Comparison of ENCODE assay signal across 23 cellular contexts in genomic region chr17:78118801-78119241, GRCh38. TPM values are rescaled to one million over a fixed set of nuclear protein-coding genes. Genes with fewer than 3 reads are reported as not detected.
"Had no signal": no experiment of that assay in that cellular context is flagged by ENCODE, and none has a peak within 500 bp of the region (broad histone marks: within the 10 kb centered on the region; RNA-seq: fewer than 3 reads in every experiment).

No MANE protein-coding gene starts in this region.

- H3K4me3 ChIP-seq: coronary artery, esophagus squamous epithelium, left ventricle myocardium inferior, mucosa of descending colon had no signal

- H3K36me3 Mint-ChIP-seq: brain had no signal

- H3K27ac Mint-ChIP-seq: activated CD8-positive, alpha-beta T cell treated with anti-CD3 and anti-CD28 coated beads, Interleukin-2, amount 10 ng/mL, durations not matched to agents 7 days and 5 days; activated naive CD8-positive, alpha-beta T cell treated with anti-CD3 and anti-CD28 coated beads for 36 hours; activated T-helper 1 cell treated with anti-CD3 and anti-CD28 coated beads, Interleukin-12 subunit alpha, Interleukin-12 subunit beta, Interleukin-2, Interleukin-4 antibody, amounts not matched to agents 30 ng/mL and 10 ng/mL and 1 ng/mL, durations not matched to agents 14 hours and 24 hours and 36 hours; brain; memory B cell; WTC11 had no signal

- H3K27ac ChIP-seq: coronary artery, esophagus squamous epithelium, left ventricle myocardium inferior had no signal

- ATAC-seq: activated CD8-positive, alpha-beta T cell treated with anti-CD3 and anti-CD28 coated beads, Interleukin-2, amount 10 ng/mL, durations not matched to agents 7 days and 5 days; mucosa of descending colon; naive thymus-derived CD4-positive, alpha-beta T cell; stimulated activated effector memory CD8-positive, alpha-beta T cell treated with anti-CD3 and anti-CD28 coated beads, Interleukin-12 subunit alpha, Interleukin-12 subunit beta, amount 100 ng/mL, for 72 hours; WTC11 had no signal

- H3K27me3 ChIP-seq: esophagus squamous epithelium had no signal

- H3K4me3 Mint-ChIP-seq: activated CD8-positive, alpha-beta T cell treated with anti-CD3 and anti-CD28 coated beads, Interleukin-2, amount 10 ng/mL, durations not matched to agents 7 days and 5 days; activated naive CD8-positive, alpha-beta T cell treated with anti-CD3 and anti-CD28 coated beads for 36 hours; activated T-helper 1 cell treated with anti-CD3 and anti-CD28 coated beads, Interleukin-12 subunit alpha, Interleukin-12 subunit beta, Interleukin-2, Interleukin-4 antibody, amounts not matched to agents 30 ng/mL and 10 ng/mL and 1 ng/mL, durations not matched to agents 14 hours and 24 hours and 36 hours; brain; central memory CD8-positive, alpha-beta T cell; memory B cell; stimulated activated effector memory CD8-positive, alpha-beta T cell treated with anti-CD3 and anti-CD28 coated beads, Interleukin-12 subunit alpha, Interleukin-12 subunit beta, amount 100 ng/mL, for 72 hours; WTC11 had no signal

- H3K27me3 Mint-ChIP-seq: activated naive CD8-positive, alpha-beta T cell treated with anti-CD3 and anti-CD28 coated beads for 36 hours; central memory CD8-positive, alpha-beta T cell; memory B cell; naive thymus-derived CD4-positive, alpha-beta T cell had no signal

- H3K9me3 ChIP-seq: esophagus squamous epithelium, left ventricle myocardium inferior, mucosa of descending colon had no signal

- DNase-seq: activated CD4-positive, alpha-beta T cell treated with anti-CD3 and anti-CD28 coated beads for 4 hours; activated CD8-positive, alpha-beta memory T cell treated with anti-CD3 and anti-CD28 coated beads, Interleukin-2, amount 50 U/mL, for 48 hours; activated CD8-positive, alpha-beta T cell treated with anti-CD3 and anti-CD28 coated beads, Interleukin-2, amount 10 ng/mL, durations not matched to agents 7 days and 5 days; activated naive CD8-positive, alpha-beta T cell treated with anti-CD3 and anti-CD28 coated beads for 36 hours; amygdala; effector CD4-positive, alpha-beta T cell; esophagus squamous epithelium; hippocampal formation; left ventricle myocardium inferior; retina; T-helper 2 cell; trophoblast cell had no signal

- H3K9me3 Mint-ChIP-seq: activated naive CD8-positive, alpha-beta T cell treated with anti-CD3 and anti-CD28 coated beads for 36 hours; activated T-helper 1 cell treated with anti-CD3 and anti-CD28 coated beads, Interleukin-12 subunit alpha, Interleukin-12 subunit beta, Interleukin-2, Interleukin-4 antibody, amounts not matched to agents 30 ng/mL and 10 ng/mL and 1 ng/mL, durations not matched to agents 14 hours and 24 hours and 36 hours; brain; central memory CD8-positive, alpha-beta T cell; memory B cell; stimulated activated effector memory CD8-positive, alpha-beta T cell treated with anti-CD3 and anti-CD28 coated beads, Interleukin-12 subunit alpha, Interleukin-12 subunit beta, amount 100 ng/mL, for 72 hours; WTC11 had no signal

- H3K4me1 Mint-ChIP-seq: brain, WTC11 had no signal

RNA-seq across cellular contexts. Expression of gene TMC8, which starts 11.8 kb away (rescaled TPM):
- total RNA-seq: fibroblast of villous mesenchyme had no signal

RNA-seq across cellular contexts. Expression of gene C17orf99, which starts 27.4 kb away (rescaled TPM):
- total RNA-seq: activated CD8-positive, alpha-beta T cell treated with anti-CD3 and anti-CD28 coated beads, Interleukin-2, amount 10 ng/mL, durations not matched to agents 7 days and 5 days; activated naive CD8-positive, alpha-beta T cell treated with anti-CD3 and anti-CD28 coated beads for 36 hours; activated T-helper 1 cell treated with anti-CD3 and anti-CD28 coated beads, Interleukin-12 subunit alpha, Interleukin-12 subunit beta, Interleukin-2, Interleukin-4 antibody, amounts not matched to agents 30 ng/mL and 10 ng/mL and 1 ng/mL, durations not matched to agents 14 hours and 24 hours and 36 hours; endothelial cell of umbilical vein; fibroblast of villous mesenchyme; left ventricle myocardium inferior; mucosa of descending colon; WTC11 had no signal
